In the genomic region with DNA sequence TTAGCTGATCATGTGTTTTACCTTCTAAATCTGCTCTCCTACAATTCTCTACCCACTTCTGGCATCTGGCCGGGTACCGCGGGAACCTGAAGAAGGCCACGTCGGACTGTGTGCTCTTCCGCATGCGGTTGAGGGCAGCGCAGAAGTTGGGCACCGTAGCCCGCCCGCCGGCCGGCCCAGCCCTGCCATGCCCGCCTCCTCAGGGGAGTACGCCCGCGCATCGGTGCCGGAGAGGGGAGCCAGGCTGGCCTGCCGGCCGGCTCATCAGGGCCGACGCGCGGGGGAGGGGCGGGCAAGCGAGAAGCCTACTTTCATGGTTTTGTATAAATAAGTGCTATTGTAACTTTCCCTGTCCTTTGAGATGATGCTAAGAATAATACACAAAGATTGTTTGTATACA, we compare ENCODE assay signal across 24 cellular contexts. TPM values are rescaled to one million over a fixed set of nuclear protein-coding genes. Genes with fewer than 3 reads are reported as not detected.
"Had no signal": no experiment of that assay in that cellular context is flagged by ENCODE, and none has a peak within 500 bp of the region (broad histone marks: within the 10 kb centered on the region; RNA-seq: fewer than 3 reads in every experiment).

No MANE protein-coding gene starts in this region.

- ATAC-seq: HepG2 had no signal

- FAIRE-seq: HepG2, RCC 7860 had no signal

- H3K27me3 ChIP-seq: SJSA1 had no signal

- H3K4me1 ChIP-seq: SJSA1 had no signal

- H3K36me3 ChIP-seq: SJSA1 had no signal

- H3K9me3 ChIP-seq: SJSA1 had no signal

- H3K27ac ChIP-seq: SJSA1, SK-N-MC had no signal

- DNase-seq: KBM-7, MV-4-11, NCI-H1048, NCI-H1105, NCI-H1417, NCI-H1436 treated with DMSO at 0.1 percent for 48 hours, NCI-H1694, NCI-H187 treated with DMSO at 0.1 percent for 48 hours, NCI-H2029 treated with DMSO at 0.1 percent for 48 hours, NCI-H2171 treated with DMSO at 0.1 percent for 48 hours, NCI-H510A, NCI-H524 treated with DMSO at 0.1 percent for 48 hours, NCI-H69, NCI-H774, RPMI8226, SHP77 had no signal

- H3K4me3 ChIP-seq: SJSA1, SK-N-MC had no signal

RNA-seq across cellular contexts. Expression of a gene that starts 19.9 kb away (rescaled TPM):
- total RNA-seq: HepG2; HT1080; MCF 10A; SJSA1; T-helper 1 cell treated with Interleukin-12 subunit alpha and Interleukin-12 subunit beta and Interleukin-4 antibody, amounts not matched to agents 30 ng/mL and 1 ng/mL, for 36 hours had no signal
- polyA plus RNA-seq: HepG2, IgD-negative memory B cell had no signal
